33 cellular contexts compared by ENCODE assay signal in the genomic region with DNA sequence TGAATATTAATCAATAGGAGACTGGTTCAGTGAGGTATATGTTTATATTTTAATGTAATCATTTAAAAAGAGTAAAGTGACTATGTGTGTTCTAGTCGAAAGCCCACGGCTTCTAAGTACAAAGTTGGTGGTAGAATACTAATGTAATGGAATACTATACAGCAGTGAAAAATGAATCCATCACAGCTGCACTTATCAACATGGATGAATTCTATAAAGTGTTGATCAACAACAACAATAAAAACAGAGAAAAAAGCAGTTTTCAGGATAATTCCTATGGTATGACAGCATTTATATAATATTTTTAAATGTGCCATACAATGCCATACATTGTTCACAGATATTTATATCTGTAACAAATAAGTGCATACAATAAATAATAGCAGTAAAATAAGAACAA.
DNase-seq lines count a peak whose midpoint lies in the region; ATAC-seq, FAIRE-seq and TF ChIP-seq lines count a peak whose summit lies in the region.
"Had no signal": no experiment of that assay in that cellular context is flagged by ENCODE, and none has a peak within 500 bp of the region (broad histone marks: within the 10 kb centered on the region; RNA-seq: fewer than 3 reads in every experiment).

No MANE protein-coding gene starts in this region.

- H3K23ac ChIP-seq in H1 (ENCODE audit: insufficient read length) = no peak overlapping the region

- H2BK20ac ChIP-seq in H1 (ENCODE audit: low read length) = no peak overlapping the region

- no peak for TF ChIP-seq POLR2A in K562 (conservative IDR thresholded peaks at IDR 0.05)
- no peak for TF ChIP-seq POLR2A in H1 (IDR thresholded peaks at IDR 0.05; ENCODE audit: control extremely low read depth in 1 of 2, low read depth in 2 of 2, low read length in 2 of 2)
- TF ChIP-seq POLR2A in GM18505 (IDR thresholded peaks at IDR 0.05; ENCODE audit: borderline replicate concordance, extremely low read depth, insufficient read depth, insufficient read length) = no peak

- WGBS in K562 (ENCODE audit: insufficient coverage, low coverage, missing lambda C conversion rate) = 0% methylated on average over 2 of the region's 2 CpGs
- WGBS in H1 (ENCODE audit: extremely low coverage in 1 of 2, insufficient coverage in 1 of 2, insufficient read length in 1 of 2, insufficient replicate concordance in 2 of 2, low coverage in 1 of 2, low lambda C conversion rate in 2 of 2, missing lambda C conversion rate in 1 of 2), 2 experiments = 89% methylated on average over 2 of the region's 2 CpGs; no CpG with 5 or more reads in 1 of the 2 experiments

- no TSS peak for BruUV-seq in K562 (replicated peaks; lab: Mats Ljungman, UMichigan)

- H3K4me3 ChIP-seq in HEK293 (ENCODE audit: low read depth, low read length) = no peak overlapping the region
- no peak overlapping the region for H3K4me3 ChIP-seq in K562
- no peak overlapping the region for H3K4me3 ChIP-seq in H1 (ENCODE audit: extremely low read depth in 1 of 4, insufficient read depth in 2 of 4, low read depth in 3 of 4, low read length in 4 of 4)
- H3K4me3 ChIP-seq: A549; BLaER1; BLaER1 treated with 17β-estradiol and CSF1 and Interleukin-3, amounts not matched to agents 10 nM and 100 nM had no signal

- no peak overlapping the region for H3K18ac ChIP-seq in H1 (ENCODE audit: extremely low read depth, low read length)

- H4K5ac ChIP-seq in H1 (ENCODE audit: insufficient read length, low read depth, low read length) = no peak overlapping the region

- TF ChIP-seq EP300 in K562 (IDR thresholded peaks at IDR 0.05; ENCODE audit: low read length) (no peak), H1 (IDR thresholded peaks at IDR 0.05; ENCODE audit: borderline replicate concordance in 1 of 2, low read depth in 2 of 2, low read length in 2 of 2) (no peak)

- H3K4me2 ChIP-seq in K562 (ENCODE audit: insufficient read depth, low read length) (no peak overlapping the region), H1 (ENCODE audit: insufficient read depth in 1 of 2, low read depth in 2 of 2, low read length in 2 of 2) (no peak overlapping the region)
- H3K4me2 ChIP-seq: A549 had no signal

- CTCF ChIA-PET in HEK293 (lab: Yijun Ruan, JAX) (no interaction called here), K562 (lab: Yijun Ruan, JAX; ENCODE audit: low intra/inter-chr PET ratio) (no interaction called here), H1 (lab: Charles Lee; ENCODE audit: partially characterized antibody) (interaction anchor here (0.8 kb wide), 1 partner anchor 25 kb away, joined by 3 read pairs; no protein-coding TSS in a partner anchor)

- no peaks in the 10 kb centered on the region for H3K9me3 ChIP-seq in HEK293 (ENCODE audit: control insufficient read depth, insufficient read depth, low read depth, low read length)
- no peaks in the 10 kb centered on the region for H3K9me3 ChIP-seq in K562 (replicated peaks; ENCODE audit: control insufficient read depth, insufficient read depth, low read depth, low read length)
- no peaks in the 10 kb centered on the region for H3K9me3 ChIP-seq in H1 (ENCODE audit: insufficient read depth in 2 of 2, low read depth in 1 of 2, low read length in 1 of 2)
- H3K9me3 ChIP-seq: A549; BE2C; BLaER1; BLaER1 treated with 17β-estradiol and CSF1 and Interleukin-3, amounts not matched to agents 10 nM and 100 nM; Caco-2 had no signal

- POLR2A ChIA-PET in HEK293 (lab: Yijun Ruan, JAX) (no interaction called here), K562 (lab: Yijun Ruan, JAX) (no interaction called here), H1 (lab: Charles Lee; ENCODE audit: partially characterized antibody) (no interaction called here)

- no peaks in the 10 kb centered on the region for H4K20me1 ChIP-seq in K562 (replicated peaks; ENCODE audit: control insufficient read depth, insufficient read depth, low read length)
- no peaks in the 10 kb centered on the region for H4K20me1 ChIP-seq in H1 (replicated peaks in 1 of 2; ENCODE audit: control insufficient read depth in 1 of 2, insufficient read depth in 2 of 2, low read length in 2 of 2)
- H4K20me1 ChIP-seq: BLaER1; BLaER1 treated with 17β-estradiol and CSF1 and Interleukin-3, amounts not matched to agents 10 nM and 100 nM had no signal

- H3K56ac ChIP-seq in H1 (replicated peaks; ENCODE audit: insufficient read length, low read depth, low read length) = no peak overlapping the region

- ATAC-seq in K562 (no peak), GM18505 (IDR thresholded peaks at IDR 0.05; ENCODE audit: unreplicated experiment) (no peak), HG03565 (IDR thresholded peaks at IDR 0.05; ENCODE audit: unreplicated experiment) (no peak)
- ATAC-seq: A549; CD8-positive, alpha-beta T cell had no signal

- no peak overlapping the region for H3K14ac ChIP-seq in H1 (ENCODE audit: insufficient read length)

- TF ChIP-seq RAD21 in K562 (CRISPR knock-in tag; conservative IDR thresholded peaks at IDR 0.05 in 1 of 2, IDR thresholded peaks at IDR 0.05 in 1 of 2) = no peak
- TF ChIP-seq RAD21 in H1 (IDR thresholded peaks at IDR 0.05 in 1 of 2, conservative IDR thresholded peaks at IDR 0.05 in 1 of 2; ENCODE audit: low read depth in 2 of 2, low read length in 2 of 2) = no peak

- in situ Hi-C loops in K562 (cut with MboI) = no loop called here

- H3K9ac ChIP-seq in K562 (ENCODE audit: insufficient read depth in 1 of 2, low read depth in 2 of 2, low read length in 2 of 2) (no peak overlapping the region), H1 (replicated peaks in 1 of 4; ENCODE audit: extremely low read depth in 1 of 4, low read depth in 3 of 4, low read length in 3 of 4) (no peak overlapping the region)
- H3K9ac ChIP-seq: BLaER1; BLaER1 treated with 17β-estradiol and CSF1 and Interleukin-3, amounts not matched to agents 10 nM and 100 nM had no signal

- H2BK15ac ChIP-seq in H1 (ENCODE audit: low read length) = no peak overlapping the region

- H3K9me1 ChIP-seq in K562 (ENCODE audit: control insufficient read depth, insufficient read depth, low read length) = no peaks in the 10 kb centered on the region

- H3K4me1 ChIP-seq in HEK293 (ENCODE audit: control insufficient read depth, insufficient read depth, low read length) = no peaks in the 10 kb centered on the region
- no peaks in the 10 kb centered on the region for H3K4me1 ChIP-seq in K562 (replicated peaks in 1 of 2; ENCODE audit: control insufficient read depth in 2 of 2, insufficient read depth in 2 of 2, low read length in 2 of 2)
- H3K4me1 ChIP-seq in H1 (replicated peaks in 1 of 4; ENCODE audit: control insufficient read depth in 3 of 4, insufficient read depth in 4 of 4, low read length in 3 of 4) = no peaks in the 10 kb centered on the region
- H3K4me1 ChIP-seq: A549, BE2C, Caco-2 had no signal

- H4K8ac ChIP-seq in H1 (ENCODE audit: extremely low read depth, insufficient read depth, low read length) = no peak overlapping the region

- H3K23me2 ChIP-seq in H1 (ENCODE audit: low read depth, low read length) = no peaks in the 10 kb centered on the region

- H3K27me3 ChIP-seq in K562 (ENCODE audit: control insufficient read depth in 2 of 2, insufficient read depth in 2 of 2, low read length in 2 of 2) (peaks cover 0 to 3% of the 10 kb centered on the region in 2 experiments; a peak in 1 of 5 replicates), H1 (replicated peaks in 1 of 4; ENCODE audit: control insufficient read depth in 3 of 4, extremely low read depth in 1 of 4, insufficient read depth in 3 of 4, low read length in 3 of 4) (no peaks in the 10 kb centered on the region)
- H3K27me3 ChIP-seq: BE2C; BLaER1; BLaER1 treated with 17β-estradiol and CSF1 and Interleukin-3, amounts not matched to agents 10 nM and 100 nM had no signal

- no peak overlapping the region for H3K4ac ChIP-seq in H1 (replicated peaks; ENCODE audit: insufficient read length, low read depth, low read length)

- H2AFZ ChIP-seq in K562 (ENCODE audit: low read depth, low read length) (no peak overlapping the region), H1 (ENCODE audit: low read length) (no peak overlapping the region)

- no peak overlapping the region for H2BK5ac ChIP-seq in H1 (ENCODE audit: low read depth, low read length)

- H2BK12ac ChIP-seq in H1 (ENCODE audit: low read depth, low read length) = no peak overlapping the region

- H3K36me3 ChIP-seq in HEK293 (ENCODE audit: control insufficient read depth in 2 of 2, insufficient read depth in 1 of 2, low read length in 2 of 2) (no peaks in the 10 kb centered on the region), K562 (ENCODE audit: control insufficient read depth, insufficient read depth, low read length) (no peaks in the 10 kb centered on the region), H1 (ENCODE audit: control insufficient read depth in 2 of 4, insufficient read depth in 4 of 4, low read length in 3 of 4) (no peaks in the 10 kb centered on the region)
- H3K36me3 ChIP-seq: BE2C; BLaER1; BLaER1 treated with 17β-estradiol and CSF1 and Interleukin-3, amounts not matched to agents 10 nM and 100 nM had no signal

- H3K27ac ChIP-seq in HEK293 (ENCODE audit: extremely low read depth, low read depth, low read length) (no peak overlapping the region), K562 (ENCODE audit: extremely low read depth, low read depth, low read length) (no peak overlapping the region), H1 (ENCODE audit: low read depth, low read length) (no peak overlapping the region)
- H3K27ac ChIP-seq: 22Rv1, A549, C4-2B had no signal

- DNase-seq in K562 (ENCODE audit: extremely low read depth in 1 of 4, low spot score in 3 of 4) = no peak
- no peak for DNase-seq in H1 (ENCODE audit: low read depth in 1 of 2, low spot score in 2 of 2)
- no peak for DNase-seq in head of caudate nucleus
- DNase-seq: 8988T; ACHN; AML-193; BE2C; C1 segment of cervical spinal cord; Caco-2; Calu3; CD4-positive, alpha-beta memory T cell; CD4-positive, alpha-beta T cell; CD4-positive, CD25-positive, alpha-beta regulatory T cell; CD8-positive, alpha-beta memory T cell; CD8-positive, alpha-beta T cell; COR-L47; DMS 273 treated with DMSO at 0.1 percent for 48 hours; DMS153; DMS53; DMS79; DMS79 treated with DMSO at 0.1 percent for 48 hours; DND-41; EL had no signal

- no peaks in the 10 kb centered on the region for H3K79me1 ChIP-seq in H1 (ENCODE audit: low read depth, low read length)

- H2BK120ac ChIP-seq in H1 (replicated peaks; ENCODE audit: low read depth, low read length) = no peak overlapping the region

- no peak for TF ChIP-seq CTCF in HEK293 (tag by site-specific recombination; IDR thresholded peaks at IDR 0.05)
- no peak for TF ChIP-seq CTCF in K562 (IDR thresholded peaks at IDR 0.05 in 2 of 3, conservative IDR thresholded peaks at IDR 0.05 in 1 of 3; ENCODE audit: insufficient read depth in 2 of 3, low read depth in 1 of 3, low read length in 3 of 3)
- TF ChIP-seq CTCF in H1 (IDR thresholded peaks at IDR 0.05; ENCODE audit: control extremely low read depth in 1 of 3, insufficient read depth in 1 of 3, low read depth in 1 of 3, low read length in 3 of 3) = no peak

- H3K79me2 ChIP-seq in K562 (ENCODE audit: control insufficient read depth, insufficient read depth, low read length) (no peaks in the 10 kb centered on the region), H1 (ENCODE audit: control insufficient read depth in 1 of 2, insufficient read depth in 2 of 2, low read length in 2 of 2) (no peaks in the 10 kb centered on the region)

- no peak for FAIRE-seq in K562 (lab: Jason Lieb, UNC)
- no peak for FAIRE-seq in H1 (lab: Jason Lieb, UNC)
- FAIRE-seq: A204.1, A549, D721Med had no signal

- intact Hi-C loops in K562 (cut with micrococcal nuclease) = no loop called here
- intact Hi-C loops in head of caudate nucleus (cut with DNase I) = no loop called here

- H4K91ac ChIP-seq in H1 (replicated peaks; ENCODE audit: insufficient read length, low read length) = no peak overlapping the region

- no peak overlapping the region for H2AK5ac ChIP-seq in H1 (ENCODE audit: low read depth, low read length)
